Comparison of ENCODE assay signal across 1 cellular context in genomic region chr6:157834549-157834948, GRCh38.
TF ChIP-seq lines count a peak whose summit lies in the region.

No MANE protein-coding gene starts in this region.

TF ChIP-seq in HepG2, 621 proteins besides CTCF, POLR2A, EP300 and RAD21:
- TF ChIP-seq ATF4 (CRISPR knock-in tag; IDR thresholded peaks at IDR 0.05) (peak in 1 of 2 experiments; percentile 13; a peak in 1 of 4 replicates), CEBPG (CRISPR knock-in tag; IDR thresholded peaks at IDR 0.05) (0 out of 2 replicates have a peak, but pooled peaks have one; percentile 4), ZNF770 (CRISPR knock-in tag; IDR thresholded peaks at IDR 0.05) (0 out of 2 replicates have a peak, but pooled peaks have one; percentile 10), ZNF251 (CRISPR knock-in tag; IDR thresholded peaks at IDR 0.05) (no peak)
